ENCODE assay signal across 17 cellular contexts in the genomic region with DNA sequence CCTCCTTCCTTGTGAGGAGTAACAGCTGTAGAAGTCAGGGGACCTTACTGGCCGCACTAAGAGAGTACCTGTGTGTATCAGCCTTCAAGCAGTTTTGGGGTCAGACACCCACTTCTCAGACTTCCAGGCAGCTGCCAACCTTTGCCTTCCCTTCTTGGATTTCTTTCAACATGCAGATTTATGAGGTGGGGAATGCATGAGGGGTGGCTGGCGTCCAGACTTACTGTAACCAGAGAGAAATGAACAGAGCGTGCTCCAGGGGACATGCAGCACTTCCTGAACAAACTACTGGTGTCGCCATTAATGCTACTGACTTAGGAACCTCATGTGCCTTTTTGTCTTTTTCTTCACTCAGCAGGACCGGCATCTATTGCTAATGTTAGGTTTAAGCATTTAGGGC. TPM values are rescaled to one million over a fixed set of nuclear protein-coding genes. Genes with fewer than 3 reads are reported as not detected.
DNase-seq lines count a peak whose midpoint lies in the region; ATAC-seq and TF ChIP-seq lines count a peak whose summit lies in the region.
"Had no signal": no experiment of that assay in that cellular context is flagged by ENCODE, and none has a peak within 500 bp of the region (broad histone marks: within the 10 kb centered on the region; RNA-seq: fewer than 3 reads in every experiment).

No MANE protein-coding gene starts in this region.

- H3K79me2 ChIP-seq in SK-N-SH (ENCODE audit: insufficient read depth), result peaks cover 36% of the 10 kb centered on the region; the same call in 1 of the 2 replicates

- H3K4ac ChIP-seq in neuronal stem cell (ENCODE audit: low read length), result no peak overlapping the region

- H3K27ac Mint-ChIP-seq in CD8-positive, alpha-beta T cell, result peak overlapping the region; percentile 30

- no peak overlapping the region for H2BK12ac ChIP-seq in neuronal stem cell (ENCODE audit: low read length)

- no peaks in the 10 kb centered on the region for H3K79me1 ChIP-seq in neuronal stem cell (ENCODE audit: low read depth, low read length)

- H3K4me2 ChIP-seq in SK-N-SH (no peak overlapping the region; the same call in 1 of the 2 replicates), neuronal stem cell (ENCODE audit: insufficient read depth, low read length, poor library complexity, severe bottlenecking) (no peak overlapping the region)
- H3K4me2 ChIP-seq: BLaER1, PC-9 had no signal

- POLR2A ChIA-PET in CD8-positive, alpha-beta T cell (lab: Charles Lee), result no interaction called here
- POLR2A ChIA-PET in SK-N-SH (lab: Yijun Ruan, JAX), result interaction anchor here (1.0 kb wide), 1 partner anchor 1160 kb away, joined by 3 read pairs; no protein-coding TSS in a partner anchor

- no peaks in the 10 kb centered on the region for H3K27me3 Mint-ChIP-seq in CD8-positive, alpha-beta T cell (ENCODE audit: low read depth)

- H3K27me3 ChIP-seq in CD8-positive, alpha-beta T cell (ENCODE audit: insufficient read depth, low read length), result no peaks in the 10 kb centered on the region
- H3K27me3 ChIP-seq in SK-N-SH (ENCODE audit: insufficient read depth) (no peaks in the 10 kb centered on the region), neuronal stem cell (ENCODE audit: control insufficient read depth in 3 of 3, insufficient read depth in 3 of 3, low read depth in 1 of 3, low read length in 3 of 3) (peaks cover 0 to 6% (median 0%) of the 10 kb centered on the region in 3 experiments)
- H3K27me3 ChIP-seq: BLaER1, SJSA1 had no signal

- no peaks in the 10 kb centered on the region for H3K9me3 ChIP-seq in CD8-positive, alpha-beta T cell (ENCODE audit: low read length)
- H3K9me3 ChIP-seq in SK-N-SH, result no peaks in the 10 kb centered on the region
- H3K9me3 ChIP-seq in neuronal stem cell (replicated peaks in 1 of 2; ENCODE audit: control insufficient read depth in 2 of 2, insufficient read depth in 1 of 2, low read depth in 1 of 2, low read length in 2 of 2), result peaks cover 0 to 2% of the 10 kb centered on the region in 2 donors
- H3K9me3 ChIP-seq: BLaER1, SJSA1 had no signal

- intact Hi-C loops in CD8-positive, alpha-beta T cell (cut with DNase I, micrococcal nuclease), result no loop called here

- H3K18ac ChIP-seq in neuronal stem cell (ENCODE audit: low read length), result no peak overlapping the region

- H3K27ac ChIP-seq in CD8-positive, alpha-beta T cell (ENCODE audit: low read depth, low read length), result no peak overlapping the region
- peak overlapping the region in 1 of 2 experiments; percentile 72; a peak in 2 of 4 replicates for H3K27ac ChIP-seq in SK-N-SH (ENCODE audit: low read depth in 2 of 2, low read length in 1 of 2)
- H3K27ac ChIP-seq in neuronal stem cell (replicated peaks; ENCODE audit: low read length), result no peak overlapping the region
- H3K27ac ChIP-seq: BLaER1, PC-9, SJSA1 had no signal

- H3K36me3 Mint-ChIP-seq in CD8-positive, alpha-beta T cell, result peaks cover 60% of the 10 kb centered on the region

- H3K4me3 ChIP-seq in CD8-positive, alpha-beta T cell (ENCODE audit: low read depth, low read length), result no peak overlapping the region
- H3K4me3 ChIP-seq in SK-N-SH (ENCODE audit: low read depth in 2 of 2, low read length in 1 of 2) (no peak overlapping the region), neuronal stem cell (ENCODE audit: low read length in 2 of 2) (no peak overlapping the region)
- H3K4me3 ChIP-seq: BLaER1, PC-9, SJSA1 had no signal

- H3K4me1 Mint-ChIP-seq in CD8-positive, alpha-beta T cell (ENCODE audit: low read depth), result peaks cover 58% of the 10 kb centered on the region

- peaks cover 10% of the 10 kb centered on the region for H3F3A ChIP-seq in SK-N-SH (replicated peaks; ENCODE audit: insufficient read depth)

- no peaks in the 10 kb centered on the region for H3K36me3 ChIP-seq in CD8-positive, alpha-beta T cell (ENCODE audit: insufficient read depth, low read length)
- H3K36me3 ChIP-seq in SK-N-SH (replicated peaks in 1 of 2; ENCODE audit: control insufficient read depth in 1 of 2, insufficient read depth in 2 of 2, low read length in 1 of 2), result peaks cover 0 to 19% of the 10 kb centered on the region in 2 experiments
- no peaks in the 10 kb centered on the region for H3K36me3 ChIP-seq in neuronal stem cell (replicated peaks in 1 of 2; ENCODE audit: control insufficient read depth in 2 of 2, insufficient read depth in 2 of 2, low read length in 2 of 2)
- H3K36me3 ChIP-seq: BLaER1, SJSA1 had no signal

- ATAC-seq in CD8-positive, alpha-beta T cell, result no peak
- ATAC-seq in HG03108 (IDR thresholded peaks at IDR 0.05; ENCODE audit: unreplicated experiment), result no peak

- H2AK5ac ChIP-seq in neuronal stem cell (ENCODE audit: low read depth, low read length), result no peak overlapping the region

- H2AFZ ChIP-seq in SK-N-SH (ENCODE audit: low read depth) (no peak overlapping the region), neuronal stem cell (ENCODE audit: low read length) (no peak overlapping the region)
- H2AFZ ChIP-seq: PC-9 had no signal

- H3K4me3 Mint-ChIP-seq in CD8-positive, alpha-beta T cell, result no peak overlapping the region

- no peak for TF ChIP-seq EP300 in SK-N-SH (IDR thresholded peaks at IDR 0.05; ENCODE audit: borderline replicate concordance in 1 of 2, low read depth in 1 of 2, low read length in 1 of 2)

- H2BK5ac ChIP-seq in neuronal stem cell (ENCODE audit: low read length), result no peak overlapping the region

- 66% methylated on average over 5 of the region's 5 CpGs for WGBS in SK-N-SH (ENCODE audit: low lambda C conversion rate)
- no CpG with 5 or more reads among the region's 5 CpGs for WGBS in neuronal stem cell (ENCODE audit: extremely low coverage in 2 of 2, insufficient read length in 2 of 2, insufficient replicate concordance in 1 of 2), 2 donors

- no peak for TF ChIP-seq CTCF in CD8-positive, alpha-beta T cell (IDR thresholded peaks at IDR 0.05)
- no peak for TF ChIP-seq CTCF in SK-N-SH (IDR thresholded peaks at IDR 0.05)

- H3K14ac ChIP-seq in neuronal stem cell (ENCODE audit: low read length), result peak overlapping the region; percentile 11

- no peak overlapping the region for H4K91ac ChIP-seq in neuronal stem cell (ENCODE audit: low read depth, low read length, poor library complexity)

- H3K23ac ChIP-seq in neuronal stem cell (ENCODE audit: low read depth, low read length, poor library complexity), result no peak overlapping the region

- no peaks in the 10 kb centered on the region for H4K20me1 ChIP-seq in SK-N-SH (ENCODE audit: insufficient read depth)
- H4K20me1 ChIP-seq: BLaER1 had no signal

- no peak for TF ChIP-seq RAD21 in SK-N-SH (IDR thresholded peaks at IDR 0.05; ENCODE audit: low read length)

- no peaks in the 10 kb centered on the region for H3K9me2 ChIP-seq in SK-N-SH

- peak overlapping the region; percentile 89 for H4K8ac ChIP-seq in neuronal stem cell (ENCODE audit: low read depth, low read length)

- H2BK15ac ChIP-seq in neuronal stem cell (ENCODE audit: low read length), result no peak overlapping the region

- no peak overlapping the region for H2BK120ac ChIP-seq in neuronal stem cell (ENCODE audit: low read depth, low read length)

- CTCF ChIA-PET in CD8-positive, alpha-beta T cell (lab: Charles Lee), result no interaction called here
- CTCF ChIA-PET in SK-N-SH (lab: Yijun Ruan, JAX), result interaction anchor here (1.0 to 1.4 kb wide), 3 partner anchors 16 to 232 kb away, joined by 3 to 5 read pairs (median 5); a partner anchor contains a TSS

- H3K9me3 Mint-ChIP-seq in CD8-positive, alpha-beta T cell, result no peaks in the 10 kb centered on the region

- H3K9ac ChIP-seq in SK-N-SH (no peak overlapping the region), neuronal stem cell (ENCODE audit: low read depth, low read length, poor library complexity) (no peak overlapping the region)
- H3K9ac ChIP-seq: BLaER1 had no signal

- DNase-seq in NCI-H1092 treated with DMSO at 0.1 percent for 48 hours (lab: John Stamatoyannopoulos, UW) (peak; percentile 57), NCI-H1092 (lab: John Stamatoyannopoulos, UW) (no peak), SK-N-SH (peak; percentile 19), neuronal stem cell (ENCODE audit: low spot score) (no peak), SKM-1 (lab: John Stamatoyannopoulos, UW; ENCODE audit: unreplicated experiment) (no peak), iPS-NIHi11 (ENCODE audit: low spot score) (no peak)
- DNase-seq in CD8-positive, alpha-beta T cell, result no peak
- DNase-seq: 8988T, H7, Kasumi-1, NCI-H187 treated with DMSO at 0.1 percent for 48 hours, NCI-H774, PC-9 had no signal

- peaks cover 3% of the 10 kb centered on the region for H3K4me1 ChIP-seq in CD8-positive, alpha-beta T cell (ENCODE audit: insufficient read depth, low read length)
- peaks cover 11 to 27% of the 10 kb centered on the region in 2 experiments; a peak in 3 of 4 replicates for H3K4me1 ChIP-seq in SK-N-SH (ENCODE audit: control insufficient read depth in 1 of 2, insufficient read depth in 2 of 2, low read depth in 1 of 2, low read length in 1 of 2)
- H3K4me1 ChIP-seq in neuronal stem cell (ENCODE audit: control insufficient read depth in 2 of 2, insufficient read depth in 1 of 2, low read depth in 1 of 2, low read length in 2 of 2), result no peaks in the 10 kb centered on the region
- H3K4me1 ChIP-seq: SJSA1 had no signal

TF ChIP-seq in SK-N-SH, 30 proteins besides CTCF, POLR2A, EP300 and RAD21:
- TF ChIP-seq, protein P1, sequence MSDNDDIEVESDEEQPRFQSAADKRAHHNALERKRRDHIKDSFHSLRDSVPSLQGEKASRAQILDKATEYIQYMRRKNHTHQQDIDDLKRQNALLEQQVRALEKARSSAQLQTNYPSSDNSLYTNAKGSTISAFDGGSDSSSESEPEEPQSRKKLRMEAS (IDR thresholded peaks at IDR 0.05; ENCODE audit: low read depth), result no peak
- TF ChIP-seq, protein P2, sequence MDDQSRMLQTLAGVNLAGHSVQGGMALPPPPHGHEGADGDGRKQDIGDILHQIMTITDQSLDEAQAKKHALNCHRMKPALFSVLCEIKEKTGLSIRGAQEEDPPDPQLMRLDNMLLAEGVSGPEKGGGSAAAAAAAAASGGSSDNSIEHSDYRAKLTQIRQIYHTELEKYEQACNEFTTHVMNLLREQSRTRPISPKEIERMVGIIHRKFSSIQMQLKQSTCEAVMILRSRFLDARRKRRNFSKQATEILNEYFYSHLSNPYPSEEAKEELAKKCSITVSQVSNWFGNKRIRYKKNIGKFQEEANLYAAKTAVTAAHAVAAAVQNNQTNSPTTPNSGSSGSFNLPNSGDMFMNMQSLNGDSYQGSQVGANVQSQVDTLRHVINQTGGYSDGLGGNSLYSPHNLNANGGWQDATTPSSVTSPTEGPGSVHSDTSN (IDR thresholded peaks at IDR 0.05), result peak; percentile 53
TF ChIP-seq in SK-N-SH: peak in this region for 1.

RNA-seq across cellular contexts. Expression of a gene that starts 46.7 kb away (rescaled TPM):
- not detected for total RNA-seq in CD8-positive, alpha-beta T cell
- polyA plus RNA-seq in SK-N-SH (2012; rRNA removed), result 9.2 and 13.4 TPM in 2 replicates
- polyA plus RNA-seq in SK-N-SH (2012; cell fraction: cytosol; rRNA removed), result 7.1 and 9.7 TPM in 2 replicates
- polyA plus RNA-seq in SK-N-SH (2012; cell fraction: nucleus; rRNA removed), result 6.6 and 9.4 TPM in 2 replicates
- 0.03 TPM for polyA plus RNA-seq in neuronal stem cell (2013, experiment 1 of 2)
- 0.04 TPM for polyA plus RNA-seq in neuronal stem cell (2013, experiment 2 of 2)
- total RNA-seq: H7, HT-29, PC-9 had no signal

Comparison
In these comparisons a context has a peak if more than half of its experiments do, and no peak if none do; other contexts are left out.
1. DNase-seq: peak in NCI-H1092 treated with DMSO at 0.1 percent for 48 hours (single experiment) and SK-N-SH (single experiment); none in NCI-H1092 (single experiment), CD8-positive, alpha-beta T cell (0 of 7), neuronal stem cell (single experiment), SKM-1 (single experiment) and iPS-NIHi11 (single experiment).